ENCODE assay signal across 9 cellular contexts in genomic region chr11:128686045-128686741, GRCh38. TPM values are rescaled to one million over a fixed set of nuclear protein-coding genes. Genes with fewer than 3 reads are reported as not detected.
DNase-seq lines count a peak whose midpoint lies in the region; ATAC-seq and TF ChIP-seq lines count a peak whose summit lies in the region.
"Had no signal": no experiment of that assay in that cellular context is flagged by ENCODE, and none has a peak within 500 bp of the region (broad histone marks: within the 10 kb centered on the region; RNA-seq: fewer than 3 reads in every experiment).

No MANE protein-coding gene starts in this region.

- no peak overlapping the region for H3K27ac ChIP-seq in CD4-positive, alpha-beta memory T cell (ENCODE audit: low read depth, low read length)
- H3K27ac ChIP-seq in GM23338 (ENCODE audit: low read depth) (no peak overlapping the region), ovary (no peak overlapping the region)

- H3K79me2 ChIP-seq in GM23338 (replicated peaks; ENCODE audit: insufficient read depth): no peaks in the 10 kb centered on the region

- 6 to 14% (median 6%) methylated on average over 32 of the region's 32 CpGs for WGBS in ovary, 3 donors

- TF ChIP-seq POLR2A in ovary (IDR thresholded peaks at IDR 0.05): no peak

- no peaks in the 10 kb centered on the region for H3K9me3 Mint-ChIP-seq in CD4-positive, alpha-beta memory T cell
- H3K9me3 Mint-ChIP-seq in GM23338 (peaks cover 6% of the 10 kb centered on the region; the same call in 2 of the 3 replicates), mesothelial cell of epicardium (no peaks in the 10 kb centered on the region)
- no peaks in the 10 kb centered on the region for H3K9me3 Mint-ChIP-seq in activated T-helper 17 cell treated with anti-CD3 and anti-CD28 coated beads, Interleukin-2, amount 50 U/mL, for 72 hours

- peaks cover 43% of the 10 kb centered on the region for H3K4me1 ChIP-seq in CD4-positive, alpha-beta memory T cell (ENCODE audit: insufficient read depth, low read length)
- peaks cover 63% of the 10 kb centered on the region for H3K4me1 ChIP-seq in GM23338 (ENCODE audit: insufficient read depth)
- H3K4me1 ChIP-seq in ovary (ENCODE audit: insufficient read depth): peaks cover 1% of the 10 kb centered on the region

- H3K4me3 ChIP-seq in CD4-positive, alpha-beta memory T cell (ENCODE audit: low read length in 2 of 2): peak overlapping the region; percentile 51 to 59
- H3K4me3 ChIP-seq in GM23338: peak overlapping the region; percentile 69
- no peak overlapping the region for H3K4me3 ChIP-seq in ovary

- peak overlapping the region; percentile 83 to 91 (median 86) for H3K4me3 Mint-ChIP-seq in CD4-positive, alpha-beta memory T cell
- peak overlapping the region; percentile 69 for H3K4me3 Mint-ChIP-seq in GM23338
- peak overlapping the region; percentile 75 for H3K4me3 Mint-ChIP-seq in activated T-helper 17 cell treated with anti-CD3 and anti-CD28 coated beads, Interleukin-2, amount 50 U/mL, for 72 hours
- peak overlapping the region; percentile 63 for H3K4me3 Mint-ChIP-seq in mesothelial cell of epicardium

- no peaks in the 10 kb centered on the region for H3K9me3 ChIP-seq in CD4-positive, alpha-beta memory T cell (ENCODE audit: control insufficient read depth in 1 of 2, low read length in 2 of 2)
- H3K9me3 ChIP-seq in ovary: peaks cover 0 to 5% of the 10 kb centered on the region in 2 donors

- H4K20me1 ChIP-seq in GM23338 (replicated peaks; ENCODE audit: insufficient read depth): peaks cover 16% of the 10 kb centered on the region

- peaks cover 16% of the 10 kb centered on the region for H3K27me3 ChIP-seq in CD4-positive, alpha-beta memory T cell (ENCODE audit: insufficient read depth, low read length)
- H3K27me3 ChIP-seq in GM23338 (ENCODE audit: insufficient read depth): peaks cover 100% of the 10 kb centered on the region
- no peaks in the 10 kb centered on the region for H3K27me3 ChIP-seq in ovary

- peak overlapping the region; percentile 96 for H3K4me2 ChIP-seq in GM23338

- peak in 1 of 5 donors; percentile 14 for DNase-seq in CD4-positive, alpha-beta memory T cell
- DNase-seq in GM23338 (ENCODE audit: low spot score) (peak; percentile 74), mesothelial cell of epicardium (ENCODE audit: low spot score in 2 of 2, unreplicated experiment in 2 of 2) (no peak), NCI-H1092 (lab: John Stamatoyannopoulos, UW) (no peak), ovary (no peak)
- no peak for DNase-seq in central memory CD4-positive, alpha-beta T cell
- DNase-seq: KBM-7 had no signal

- H3K9me2 ChIP-seq in GM23338 (ENCODE audit: insufficient read depth): no peaks in the 10 kb centered on the region

- TF ChIP-seq CTCF in GM23338 (conservative IDR thresholded peaks at IDR 0.05; ENCODE audit: low read depth in 2 of 2): no peak
- TF ChIP-seq CTCF in mesothelial cell of epicardium (IDR thresholded peaks at IDR 0.05; ENCODE audit: unreplicated experiment): no peak
- no peak for TF ChIP-seq CTCF in ovary (IDR thresholded peaks at IDR 0.05)

- POLR2A ChIA-PET in CD4-positive, alpha-beta memory T cell (lab: Charles Lee; ENCODE audit: partially characterized antibody): interaction anchor here (0.6 to 2.0 kb wide), 18 partner anchors 9 to 963 kb away, joined by 3 to 17 read pairs (median 4); no protein-coding TSS in a partner anchor

- peak overlapping the region in 5 of 7 donors; percentile 17 to 78 (median 52) for H3K27ac Mint-ChIP-seq in CD4-positive, alpha-beta memory T cell
- H3K27ac Mint-ChIP-seq in GM23338: no peak overlapping the region
- H3K27ac Mint-ChIP-seq in activated T-helper 17 cell treated with anti-CD3 and anti-CD28 coated beads, Interleukin-2, amount 50 U/mL, for 72 hours: no peak overlapping the region
- no peak overlapping the region for H3K27ac Mint-ChIP-seq in mesothelial cell of epicardium

- intact Hi-C loops in CD4-positive, alpha-beta memory T cell (cut with micrococcal nuclease): no loop called here
- intact Hi-C loops in ovary (cut with DNase I): no loop called here

- TF ChIP-seq EP300 in ovary (IDR thresholded peaks at IDR 0.05): no peak

- peaks cover 6 to 19% of the 10 kb centered on the region in 2 donors for H3K27me3 Mint-ChIP-seq in CD4-positive, alpha-beta memory T cell
- H3K27me3 Mint-ChIP-seq in GM23338 (ENCODE audit: insufficient read depth, low read depth, poor library complexity): peaks cover 94% of the 10 kb centered on the region
- H3K27me3 Mint-ChIP-seq in activated T-helper 17 cell treated with anti-CD3 and anti-CD28 coated beads, Interleukin-2, amount 50 U/mL, for 72 hours: peaks cover 28% of the 10 kb centered on the region
- peaks cover 100% of the 10 kb centered on the region for H3K27me3 Mint-ChIP-seq in mesothelial cell of epicardium (ENCODE audit: low read depth)

- peak; percentile 29 for ATAC-seq in GM23338
- peak; percentile 27 for ATAC-seq in activated T-helper 17 cell treated with anti-CD3 and anti-CD28 coated beads, Interleukin-2, amount 50 U/mL, for 72 hours (replicated peaks)
- no peak for ATAC-seq in HG02870 (IDR thresholded peaks at IDR 0.05; ENCODE audit: unreplicated experiment)

- no peaks in the 10 kb centered on the region for H3K36me3 Mint-ChIP-seq in CD4-positive, alpha-beta memory T cell
- H3K36me3 Mint-ChIP-seq in GM23338 (ENCODE audit: low read depth) (no peaks in the 10 kb centered on the region), mesothelial cell of epicardium (no peaks in the 10 kb centered on the region)
- no peaks in the 10 kb centered on the region for H3K36me3 Mint-ChIP-seq in activated T-helper 17 cell treated with anti-CD3 and anti-CD28 coated beads, Interleukin-2, amount 50 U/mL, for 72 hours (ENCODE audit: low read depth)

- no peaks in the 10 kb centered on the region for H3K36me3 ChIP-seq in CD4-positive, alpha-beta memory T cell (ENCODE audit: insufficient read depth, low read length)
- H3K36me3 ChIP-seq in GM23338 (ENCODE audit: insufficient read depth) (no peaks in the 10 kb centered on the region), ovary (no peaks in the 10 kb centered on the region)

- peaks cover 31 to 60% (median 42%) of the 10 kb centered on the region in 4 donors for H3K4me1 Mint-ChIP-seq in CD4-positive, alpha-beta memory T cell
- H3K4me1 Mint-ChIP-seq in GM23338 (peaks cover 58% of the 10 kb centered on the region), mesothelial cell of epicardium (peaks cover 39% of the 10 kb centered on the region)
- peaks cover 24% of the 10 kb centered on the region for H3K4me1 Mint-ChIP-seq in activated T-helper 17 cell treated with anti-CD3 and anti-CD28 coated beads, Interleukin-2, amount 50 U/mL, for 72 hours

- H3F3A ChIP-seq in GM23338 (replicated peaks; ENCODE audit: low read depth): peaks cover 25% of the 10 kb centered on the region; the same call in 1 of the 2 replicates

- CTCF ChIA-PET in CD4-positive, alpha-beta memory T cell (lab: Charles Lee; ENCODE audit: partially characterized antibody): interaction anchor here (0.6 to 1.9 kb wide), 11 partner anchors 40 to 703 kb away, joined by 3 to 8 read pairs (median 3); no protein-coding TSS in a partner anchor

- H2AFZ ChIP-seq in GM23338: peak overlapping the region; percentile 81

TF ChIP-seq in GM23338, 12 proteins besides CTCF, POLR2A, EP300 and RAD21 (continues in another document):
- peak; percentile 95 for TF ChIP-seq EZH2 (IDR thresholded peaks at IDR 0.05; ENCODE audit: low read depth, unreplicated experiment)
- TF ChIP-seq NANOG (IDR thresholded peaks at IDR 0.05; ENCODE audit: borderline replicate concordance): no peak
- TF ChIP-seq ZNF114 (CRISPR knock-in tag; IDR thresholded peaks at IDR 0.05): no peak
- no peak for TF ChIP-seq CREB1 (CRISPR knock-in tag; IDR thresholded peaks at IDR 0.05; ENCODE audit: low read depth)

RNA-seq across cellular contexts. Expression of gene FLI1, which starts 7.7 kb away (rescaled TPM):
- 100 to 1,000 TPM; 112 to 122 TPM for total RNA-seq in CD4-positive, alpha-beta memory T cell
- polyA plus RNA-seq in CD4-positive, alpha-beta memory T cell: 10 to 100 TPM; 54.6 to 93.1 TPM
- 0.12 and 0.21 TPM in 2 replicates for total RNA-seq in GM23338 (2014; rRNA removed; shearing (Covaris generic))
- polyA plus RNA-seq in GM23338 (2016; fragmentation: Nextera tagmentation; extraction: Ambion mirVana) (0.16 and 0.31 TPM in 2 replicates), ovary (10 to 100 TPM; 12.3 to 22.5 TPM)
- total RNA-seq in activated T-helper 17 cell treated with anti-CD3 and anti-CD28 coated beads, Interleukin-2, amount 50 U/mL, for 72 hours: 10 to 100 TPM; 55.6 to 73.4 TPM
- total RNA-seq in mesothelial cell of epicardium (4.5 to 5.8 TPM (median 5.3 TPM) in 3 replicates), ovary (10 to 100 TPM in 4 of 7 donors, 1 to 10 TPM in 3; 4.0 to 18.4 (median 12.1) TPM)

Comparison
In these comparisons a context has a peak if more than half of its experiments do, and no peak if none do; other contexts are left out.
1. H3K27ac Mint-ChIP-seq: peak in CD4-positive, alpha-beta memory T cell (5 of 7); none in GM23338 (single experiment), activated T-helper 17 cell treated with anti-CD3 and anti-CD28 coated beads, Interleukin-2, amount 50 U/mL, for 72 hours (single experiment) and mesothelial cell of epicardium (single experiment).
2. Peak in every context shown above with its lines, with median percentiles within 50 percentile points of each other: H3K4me3 Mint-ChIP-seq.